Comparison of ENCODE assay signal across 12 cellular contexts in the genomic region with DNA sequence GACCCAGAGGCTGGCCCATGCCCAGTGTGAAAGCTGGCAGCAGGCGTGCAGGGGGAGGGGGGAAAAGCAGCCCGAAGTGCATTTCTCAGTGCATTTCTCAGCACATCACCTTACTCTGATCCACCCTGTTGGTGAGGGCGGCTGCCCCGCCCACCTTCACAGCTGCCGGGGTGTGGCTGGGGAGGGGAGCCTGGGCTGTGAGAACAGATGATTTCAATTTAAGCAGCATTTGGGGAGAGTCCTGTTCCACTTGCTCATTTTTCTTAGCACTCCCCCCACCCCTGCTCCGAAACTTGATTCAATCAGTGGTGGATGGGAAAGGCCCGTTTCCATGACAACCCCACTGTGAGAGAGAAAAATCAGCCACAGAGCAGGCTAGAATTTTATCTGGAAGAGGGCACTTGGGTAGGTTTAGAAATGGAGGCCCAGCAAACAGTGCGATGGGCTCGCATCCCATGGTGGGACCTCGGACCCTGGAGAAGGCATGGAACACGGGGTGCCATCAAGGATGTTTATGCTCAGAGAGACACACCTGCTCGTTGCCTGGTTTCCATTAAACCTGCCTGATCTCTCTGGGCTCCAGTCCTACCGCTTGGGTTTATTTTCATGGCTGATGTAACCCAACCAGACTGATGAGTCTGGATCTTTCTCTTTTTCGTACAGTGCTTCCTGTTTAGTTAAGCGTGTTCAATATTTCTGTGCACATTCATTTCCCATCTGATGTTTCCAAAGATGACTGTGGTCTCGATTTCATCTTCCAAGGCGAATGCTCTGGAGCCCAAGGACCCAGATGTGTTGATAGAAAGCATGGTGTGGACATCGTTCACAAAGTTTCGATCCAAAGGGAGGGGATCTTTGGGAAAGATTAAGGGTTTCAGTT.
DNase-seq lines count a peak whose midpoint lies in the region; ATAC-seq lines count a peak whose summit lies in the region.
"Had no signal": no experiment of that assay in that cellular context is flagged by ENCODE, and none has a peak within 500 bp of the region (broad histone marks: within the 10 kb centered on the region; RNA-seq: fewer than 3 reads in every experiment).

No MANE protein-coding gene starts in this region.

- DNase-seq in NCI-H1694 (lab: John Stamatoyannopoulos, UW) (peak; percentile 20), NCI-H1694 treated with DMSO at 0.1 percent for 48 hours (lab: John Stamatoyannopoulos, UW) (no peak), NCI-H2171 treated with DMSO at 0.1 percent for 48 hours (lab: John Stamatoyannopoulos, UW) (peak; percentile 81), posterior cingulate gyrus (peak in 6 of 10 donors; percentile 35 to 91 (median 68)), NOMO-1 treated with dmso at 0.1 percent for 144 hours (lab: John Stamatoyannopoulos, UW; ENCODE audit: unreplicated experiment) (no peak)
- DNase-seq: activated T-cell treated with anti-CD3 and anti-CD28 coated beads, Interleukin-2, amount 50 U/mL, for 48 hours; NCI-H187; stimulated activated naive CD4-positive, alpha-beta T cell treated with Interleukin-2 at 50 U/mL for 16 hours had no signal

- H3K27ac ChIP-seq in cingulate gyrus (ENCODE audit: low read depth, low read length), result peak overlapping the region; percentile 72

- intact Hi-C loops in posterior cingulate gyrus (cut with DNase I), result no loop called here

- ATAC-seq in HG03571 (IDR thresholded peaks at IDR 0.05; ENCODE audit: unreplicated experiment), result no peak
- no peak for ATAC-seq in GM21360 (IDR thresholded peaks at IDR 0.05; ENCODE audit: unreplicated experiment)
- ATAC-seq: natural killer cell treated with Interleukin-12 subunit alpha and Interleukin-12 subunit beta and Interleukin-15 and Interleukin-18, amount 100 ng/mL, for 72 hours had no signal

Comparison
In these comparisons a context has a peak if more than half of its experiments do, and no peak if none do; other contexts are left out.
1. DNase-seq: peak in NCI-H1694 (single experiment), NCI-H2171 treated with DMSO at 0.1 percent for 48 hours (single experiment) and posterior cingulate gyrus (6 of 10); none in NCI-H1694 treated with DMSO at 0.1 percent for 48 hours (single experiment) and NOMO-1 treated with dmso at 0.1 percent for 144 hours (single experiment).